Comparison of ENCODE assay signal across 17 cellular contexts in the genomic region with DNA sequence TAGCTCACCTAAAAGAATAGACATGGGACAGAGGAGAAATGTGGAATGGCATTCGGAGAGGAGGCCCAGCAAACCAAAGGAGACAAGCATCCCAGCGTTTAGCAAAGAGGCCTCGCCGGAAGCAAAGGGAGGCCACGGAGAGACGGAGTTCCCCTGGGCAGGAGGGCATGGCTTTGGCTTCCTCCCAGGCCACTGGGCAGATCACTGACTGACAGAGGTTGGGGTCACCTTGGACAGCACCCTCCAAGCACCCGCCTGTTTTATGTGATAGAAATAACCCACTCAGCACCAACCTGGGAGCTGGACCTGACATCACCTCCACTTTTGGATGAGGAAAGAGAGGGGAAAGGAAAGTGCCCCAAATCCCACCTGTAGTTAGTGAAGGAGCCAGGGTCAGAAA.
DNase-seq lines count a peak whose midpoint lies in the region; ATAC-seq and TF ChIP-seq lines count a peak whose summit lies in the region.
"Had no signal": no experiment of that assay in that cellular context is flagged by ENCODE, and none has a peak within 500 bp of the region (broad histone marks: within the 10 kb centered on the region; RNA-seq: fewer than 3 reads in every experiment).

No MANE protein-coding gene starts in this region.

- H3K27me3 Mint-ChIP-seq in activated CD8-positive, alpha-beta memory T cell treated with anti-CD3 and anti-CD28 coated beads, Interleukin-2, amount 10 ng/mL, durations not matched to agents 7 days and 5 days, result no peaks in the 10 kb centered on the region

- no peak overlapping the region for H3K27ac Mint-ChIP-seq in activated CD8-positive, alpha-beta memory T cell treated with anti-CD3 and anti-CD28 coated beads, Interleukin-2, amount 10 ng/mL, durations not matched to agents 7 days and 5 days
- H3K27ac Mint-ChIP-seq: CD14-positive monocyte; CD8-positive, alpha-beta T cell had no signal

- peak; percentile 37 for DNase-seq in activated CD8-positive, alpha-beta memory T cell treated with anti-CD3 and anti-CD28 coated beads for 24 hours
- DNase-seq in activated CD8-positive, alpha-beta memory T cell treated with anti-CD3 and anti-CD28 coated beads, Interleukin-2, amount 10 ng/mL, durations not matched to agents 7 days and 5 days, result no peak
- DNase-seq in mesenteric fat pad (ENCODE audit: low spot score), result peak; percentile 77
- peak; percentile 6 for DNase-seq in testis
- no peak for DNase-seq in SIG-M5 treated with dmso at 0.1 percent for 504 hours (lab: John Stamatoyannopoulos, UW; ENCODE audit: unreplicated experiment)
- DNase-seq: CD8-positive, alpha-beta T cell; COR-L47; DMS153; DMS79 treated with DMSO at 0.1 percent for 48 hours; EL; GOT3 had no signal

- H3K27ac ChIP-seq in testis, result no peak overlapping the region
- H3K27ac ChIP-seq: 22Rv1 had no signal

- no peaks in the 10 kb centered on the region for H3K27me3 ChIP-seq in testis

- CTCF ChIA-PET in activated CD8-positive, alpha-beta memory T cell treated with anti-CD3 and anti-CD28 coated beads, Interleukin-2, amount 10 ng/mL, durations not matched to agents 7 days and 5 days (lab: Charles Lee), result no interaction called here

- H3K36me3 ChIP-seq in testis (ENCODE audit: low read depth, missing control alignments), result no peaks in the 10 kb centered on the region
- H3K36me3 ChIP-seq: HAP-1 had no signal

- no peak for ATAC-seq in activated CD8-positive, alpha-beta memory T cell treated with anti-CD3 and anti-CD28 coated beads, Interleukin-2, amount 10 ng/mL, durations not matched to agents 7 days and 5 days
- no peak for ATAC-seq in GM18873 (IDR thresholded peaks at IDR 0.05; ENCODE audit: low FRiP score, unreplicated experiment)
- ATAC-seq in HG02571 (IDR thresholded peaks at IDR 0.05; ENCODE audit: unreplicated experiment), result no peak
- ATAC-seq: CD8-positive, alpha-beta T cell had no signal

- no peaks in the 10 kb centered on the region for H3K9me3 ChIP-seq in testis

- no peak for TF ChIP-seq EP300 in Ishikawa (IDR thresholded peaks at IDR 0.05; ENCODE audit: borderline replicate concordance)

- no peaks in the 10 kb centered on the region for H3K36me3 Mint-ChIP-seq in activated CD8-positive, alpha-beta memory T cell treated with anti-CD3 and anti-CD28 coated beads, Interleukin-2, amount 10 ng/mL, durations not matched to agents 7 days and 5 days
- H3K36me3 Mint-ChIP-seq: CD14-positive monocyte; CD8-positive, alpha-beta T cell had no signal

- H3K4me1 Mint-ChIP-seq in activated CD8-positive, alpha-beta memory T cell treated with anti-CD3 and anti-CD28 coated beads, Interleukin-2, amount 10 ng/mL, durations not matched to agents 7 days and 5 days, result no peaks in the 10 kb centered on the region
- H3K4me1 Mint-ChIP-seq: CD14-positive monocyte had no signal

- H3K9me3 Mint-ChIP-seq in activated CD8-positive, alpha-beta memory T cell treated with anti-CD3 and anti-CD28 coated beads, Interleukin-2, amount 10 ng/mL, durations not matched to agents 7 days and 5 days (ENCODE audit: low read depth), result peaks cover 17% of the 10 kb centered on the region
- H3K9me3 Mint-ChIP-seq: CD8-positive, alpha-beta T cell had no signal

- TF ChIP-seq POLR2A in testis (IDR thresholded peaks at IDR 0.05), result no peak

- no peak overlapping the region for H3K4me3 ChIP-seq in testis
- H3K4me3 ChIP-seq: HAP-1 had no signal

- WGBS in testis, 2 donors, result 92 to 94% methylated on average over 6 to 7 of the region's 7 CpGs

- intact Hi-C loops in testis (cut with DNase I; ENCODE audit: low total_unique reads), result no loop called here

- no peak overlapping the region for H3K4me3 Mint-ChIP-seq in activated CD8-positive, alpha-beta memory T cell treated with anti-CD3 and anti-CD28 coated beads, Interleukin-2, amount 10 ng/mL, durations not matched to agents 7 days and 5 days
- H3K4me3 Mint-ChIP-seq: CD14-positive monocyte; CD8-positive, alpha-beta T cell had no signal

- TF ChIP-seq RAD21 in Ishikawa (IDR thresholded peaks at IDR 0.05; ENCODE audit: low read depth), result no peak

- no peaks in the 10 kb centered on the region for H3K4me1 ChIP-seq in testis
- H3K4me1 ChIP-seq: HAP-1 had no signal

- TF ChIP-seq CTCF in testis (IDR thresholded peaks at IDR 0.05), result no peak

TF ChIP-seq in Ishikawa, 13 proteins besides CTCF, POLR2A, EP300 and RAD21:
- TF ChIP-seq ZBTB7A (IDR thresholded peaks at IDR 0.05; ENCODE audit: low read depth) (no peak), CREB1 (IDR thresholded peaks at IDR 0.05; ENCODE audit: low read depth) (no peak)
- TF ChIP-seq, protein P1, sequence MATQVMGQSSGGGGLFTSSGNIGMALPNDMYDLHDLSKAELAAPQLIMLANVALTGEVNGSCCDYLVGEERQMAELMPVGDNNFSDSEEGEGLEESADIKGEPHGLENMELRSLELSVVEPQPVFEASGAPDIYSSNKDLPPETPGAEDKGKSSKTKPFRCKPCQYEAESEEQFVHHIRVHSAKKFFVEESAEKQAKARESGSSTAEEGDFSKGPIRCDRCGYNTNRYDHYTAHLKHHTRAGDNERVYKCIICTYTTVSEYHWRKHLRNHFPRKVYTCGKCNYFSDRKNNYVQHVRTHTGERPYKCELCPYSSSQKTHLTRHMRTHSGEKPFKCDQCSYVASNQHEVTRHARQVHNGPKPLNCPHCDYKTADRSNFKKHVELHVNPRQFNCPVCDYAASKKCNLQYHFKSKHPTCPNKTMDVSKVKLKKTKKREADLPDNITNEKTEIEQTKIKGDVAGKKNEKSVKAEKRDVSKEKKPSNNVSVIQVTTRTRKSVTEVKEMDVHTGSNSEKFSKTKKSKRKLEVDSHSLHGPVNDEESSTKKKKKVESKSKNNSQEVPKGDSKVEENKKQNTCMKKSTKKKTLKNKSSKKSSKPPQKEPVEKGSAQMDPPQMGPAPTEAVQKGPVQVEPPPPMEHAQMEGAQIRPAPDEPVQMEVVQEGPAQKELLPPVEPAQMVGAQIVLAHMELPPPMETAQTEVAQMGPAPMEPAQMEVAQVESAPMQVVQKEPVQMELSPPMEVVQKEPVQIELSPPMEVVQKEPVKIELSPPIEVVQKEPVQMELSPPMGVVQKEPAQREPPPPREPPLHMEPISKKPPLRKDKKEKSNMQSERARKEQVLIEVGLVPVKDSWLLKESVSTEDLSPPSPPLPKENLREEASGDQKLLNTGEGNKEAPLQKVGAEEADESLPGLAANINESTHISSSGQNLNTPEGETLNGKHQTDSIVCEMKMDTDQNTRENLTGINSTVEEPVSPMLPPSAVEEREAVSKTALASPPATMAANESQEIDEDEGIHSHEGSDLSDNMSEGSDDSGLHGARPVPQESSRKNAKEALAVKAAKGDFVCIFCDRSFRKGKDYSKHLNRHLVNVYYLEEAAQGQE (IDR thresholded peaks at IDR 0.05; ENCODE audit: low read depth), result peak; percentile 36; the same call in 1 of the 2 replicates
TF ChIP-seq in Ishikawa: peak in this region for 1.

Comparison
In these comparisons a context has a peak if more than half of its experiments do, and no peak if none do; other contexts are left out.
1. DNase-seq: peak in activated CD8-positive, alpha-beta memory T cell treated with anti-CD3 and anti-CD28 coated beads for 24 hours (single experiment), mesenteric fat pad (single experiment) and testis (single experiment); none in activated CD8-positive, alpha-beta memory T cell treated with anti-CD3 and anti-CD28 coated beads, Interleukin-2, amount 10 ng/mL, durations not matched to agents 7 days and 5 days (single experiment) and SIG-M5 treated with dmso at 0.1 percent for 504 hours (single experiment).